ENCODE assay signal across 8 cellular contexts in the genomic region with DNA sequence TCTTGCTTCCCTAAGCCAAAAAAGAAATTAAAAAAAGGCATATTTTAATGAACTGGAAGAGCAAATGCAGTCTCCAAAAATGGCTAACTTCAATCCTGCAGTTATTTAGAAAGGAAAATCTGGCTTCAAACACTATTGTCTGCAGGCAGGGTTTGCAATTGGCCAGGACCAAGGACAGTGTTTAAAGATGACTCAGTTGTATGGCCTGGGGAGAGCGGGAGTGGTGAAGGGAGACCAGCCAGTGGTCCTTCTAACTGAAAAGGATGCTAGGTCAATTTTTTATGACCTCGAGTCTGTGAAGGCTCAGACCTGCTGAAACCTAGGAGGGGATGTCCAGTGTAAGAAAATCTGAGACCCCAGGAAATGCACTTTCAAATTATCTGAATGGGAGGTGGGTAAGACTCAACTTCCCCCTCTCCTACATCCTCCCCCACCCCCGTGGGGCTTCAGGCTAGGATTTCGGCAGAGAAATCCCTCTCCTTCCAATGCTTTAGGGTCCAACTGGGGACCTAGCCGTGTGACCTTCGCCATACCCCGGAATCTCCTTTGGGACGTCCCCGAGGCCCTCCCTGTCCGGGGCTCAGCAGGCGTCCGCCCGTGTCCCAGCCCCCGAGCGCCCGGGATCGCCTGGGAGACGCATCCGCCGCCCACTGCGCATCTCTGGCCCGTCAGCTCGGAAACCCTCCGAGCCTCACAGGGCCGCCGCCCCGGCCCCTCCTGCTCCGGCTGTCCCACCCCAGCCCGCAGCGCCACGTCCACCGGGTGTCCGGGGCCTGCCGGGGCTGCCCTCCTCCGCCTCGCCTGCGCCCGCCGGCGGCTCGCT. TPM values are rescaled to one million over a fixed set of nuclear protein-coding genes. Genes with fewer than 3 reads are reported as not detected.
DNase-seq lines count a peak whose midpoint lies in the region; ATAC-seq and TF ChIP-seq lines count a peak whose summit lies in the region.

No MANE protein-coding gene starts in this region.

- H3K9ac ChIP-seq in iPS-18a (ENCODE audit: low read length), result no peak overlapping the region
- no peak overlapping the region for H3K9ac ChIP-seq in skeletal muscle satellite cell (ENCODE audit: low read depth, low read length)

- no peak overlapping the region for H3K27ac ChIP-seq in iPS-18a (ENCODE audit: low read length)

- CTCF ChIA-PET in HEK293T (lab: Yijun Ruan, JAX), result no interaction called here

- H3K9me3 Mint-ChIP-seq in activated T-cell treated with anti-CD3 and anti-CD28 coated beads, Interleukin-2, amount 50 U/mL, for 72 hours, result no peaks in the 10 kb centered on the region

- DNase-seq in activated T-cell treated with anti-CD3 and anti-CD28 coated beads, Interleukin-2, amount 50 U/mL, for 72 hours, result peak in 1 of 2 donors; percentile 1
- no peak for DNase-seq in activated T-cell treated with anti-CD3 and anti-CD28 coated beads, Interleukin-2, amount 50 U/mL, for 1 hour
- DNase-seq in HEK293T (ENCODE audit: extremely low spot score) (peak; percentile 62), NCI-H146 treated with DMSO at 0.1 percent for 48 hours (lab: John Stamatoyannopoulos, UW; ENCODE audit: unreplicated experiment) (peak; percentile 43), astrocyte of the cerebellum (ENCODE audit: low read depth) (peak; percentile 11), ureter (ENCODE audit: low spot score) (no peak)

- H3K27me3 ChIP-seq in iPS-18a (ENCODE audit: control insufficient read depth, insufficient read depth, low read length) (peaks cover 26% of the 10 kb centered on the region), skeletal muscle satellite cell (ENCODE audit: control insufficient read depth, insufficient read depth, low read length) (peaks cover 37% of the 10 kb centered on the region)

- H3K27ac Mint-ChIP-seq in activated T-cell treated with anti-CD3 and anti-CD28 coated beads, Interleukin-2, amount 50 U/mL, for 72 hours, result no peak overlapping the region

- H3K4me1 Mint-ChIP-seq in activated T-cell treated with anti-CD3 and anti-CD28 coated beads, Interleukin-2, amount 50 U/mL, for 72 hours (ENCODE audit: low read depth), result no peaks in the 10 kb centered on the region

- H3K4me2 ChIP-seq in skeletal muscle satellite cell (ENCODE audit: low read length), result peak overlapping the region; percentile 87

- no peaks in the 10 kb centered on the region for H3K36me3 ChIP-seq in iPS-18a (ENCODE audit: control insufficient read depth, low read depth, low read length)
- H3K36me3 ChIP-seq in skeletal muscle satellite cell (ENCODE audit: insufficient read depth, low read length), result no peaks in the 10 kb centered on the region

- POLR2A ChIA-PET in HEK293T (lab: Yijun Ruan, JAX), result interaction anchor here (2.6 kb wide), 1 partner anchor 77 kb away, joined by 9 read pairs; the partner anchor contains the start of gene PPCS

- TF ChIP-seq CTCF in astrocyte of the cerebellum (IDR thresholded peaks at IDR 0.05; ENCODE audit: low read depth, low read length, missing control alignments), result no peak

- in situ Hi-C loops in astrocyte of the cerebellum (cut with HindIII; ENCODE audit: low sequenced_read_pairs), result no loop called here

- ATAC-seq in activated T-cell treated with anti-CD3 and anti-CD28 coated beads, Interleukin-2, amount 50 U/mL, for 72 hours (replicated peaks in 1 of 2), result peak in 1 of 2 donors; percentile 60

- H3K4me3 Mint-ChIP-seq in activated T-cell treated with anti-CD3 and anti-CD28 coated beads, Interleukin-2, amount 50 U/mL, for 72 hours, result peak overlapping the region; percentile 70 to 79

- H3K4me3 ChIP-seq in astrocyte of the cerebellum (ENCODE audit: low read depth, low read length) (peak overlapping the region; percentile 30), iPS-18a (ENCODE audit: low read length) (peak overlapping the region; percentile 72), skeletal muscle satellite cell (ENCODE audit: low read length) (peak overlapping the region; percentile 70)

- H3K9me3 ChIP-seq in iPS-18a (ENCODE audit: control insufficient read depth, low read depth, low read length), result no peaks in the 10 kb centered on the region
- no peaks in the 10 kb centered on the region for H3K9me3 ChIP-seq in skeletal muscle satellite cell (replicated peaks; ENCODE audit: low read length)

- H3K4me1 ChIP-seq in iPS-18a (ENCODE audit: control insufficient read depth, low read depth, low read length), result peaks cover 5% of the 10 kb centered on the region
- H3K4me1 ChIP-seq in skeletal muscle satellite cell (ENCODE audit: control insufficient read depth, insufficient read depth, low read length), result peaks cover 6% of the 10 kb centered on the region

- H3K36me3 Mint-ChIP-seq in activated T-cell treated with anti-CD3 and anti-CD28 coated beads, Interleukin-2, amount 50 U/mL, for 72 hours (ENCODE audit: insufficient read depth in 2 of 2), result no peaks in the 10 kb centered on the region

- H3K27me3 Mint-ChIP-seq in activated T-cell treated with anti-CD3 and anti-CD28 coated beads, Interleukin-2, amount 50 U/mL, for 72 hours (ENCODE audit: low read depth), result peaks cover 48% of the 10 kb centered on the region

TF ChIP-seq in HEK293T, 16 proteins besides CTCF, POLR2A, EP300 and RAD21:
- no peak for TF ChIP-seq ELF4 (IDR thresholded peaks at IDR 0.05)
- TF ChIP-seq FOXA1 (IDR thresholded peaks at IDR 0.05), result no peak
- no peak for TF ChIP-seq HDGF (IDR thresholded peaks at IDR 0.05; ENCODE audit: borderline replicate concordance)
- no peak for TF ChIP-seq LEF1 (IDR thresholded peaks at IDR 0.05; ENCODE audit: borderline replicate concordance)
- no peak for TF ChIP-seq CTBP1 (IDR thresholded peaks at IDR 0.05; ENCODE audit: borderline replicate concordance)
- no peak for TF ChIP-seq ARNT (IDR thresholded peaks at IDR 0.05)
- TF ChIP-seq PKNOX1 (IDR thresholded peaks at IDR 0.05), result no peak
- TF ChIP-seq SP1 (IDR thresholded peaks at IDR 0.05), result no peak
- no peak for TF ChIP-seq FOXK2 (IDR thresholded peaks at IDR 0.05)

RNA-seq across cellular contexts. Expression of gene RIMKLA, which starts 0.6 kb away (rescaled TPM):
- 1 to 10 TPM in 1 of 2 donors, under 1 TPM in 1; 0.79 to 1.9 TPM for total RNA-seq in activated T-cell treated with anti-CD3 and anti-CD28 coated beads, Interleukin-2, amount 50 U/mL, for 72 hours
- not detected in 2 replicates for total RNA-seq in skeletal muscle satellite cell (2012; rRNA removed)
- 2.3 TPM for total RNA-seq in ureter

RNA-seq across cellular contexts. Expression of gene FOXJ3, which starts 45.0 kb away (rescaled TPM):
- total RNA-seq in activated T-cell treated with anti-CD3 and anti-CD28 coated beads, Interleukin-2, amount 50 U/mL, for 72 hours, result 10 to 100 TPM; 44.5 to 47.5 TPM
- 19.7 and 20.0 TPM in 2 replicates for total RNA-seq in skeletal muscle satellite cell (2012; rRNA removed)
- total RNA-seq in ureter, result 71.0 TPM

Comparison
In these comparisons a context has a peak if more than half of its experiments do, and no peak if none do; other contexts are left out.
1. DNase-seq: peak in HEK293T (single experiment), NCI-H146 treated with DMSO at 0.1 percent for 48 hours (single experiment) and astrocyte of the cerebellum (single experiment); none in activated T-cell treated with anti-CD3 and anti-CD28 coated beads, Interleukin-2, amount 50 U/mL, for 1 hour (single experiment) and ureter (single experiment).
2. Peak in every context shown above with its lines, with median percentiles within 50 percentile points of each other: H3K4me3 ChIP-seq.